ENCODE assay signal across 33 cellular contexts in the genomic region with DNA sequence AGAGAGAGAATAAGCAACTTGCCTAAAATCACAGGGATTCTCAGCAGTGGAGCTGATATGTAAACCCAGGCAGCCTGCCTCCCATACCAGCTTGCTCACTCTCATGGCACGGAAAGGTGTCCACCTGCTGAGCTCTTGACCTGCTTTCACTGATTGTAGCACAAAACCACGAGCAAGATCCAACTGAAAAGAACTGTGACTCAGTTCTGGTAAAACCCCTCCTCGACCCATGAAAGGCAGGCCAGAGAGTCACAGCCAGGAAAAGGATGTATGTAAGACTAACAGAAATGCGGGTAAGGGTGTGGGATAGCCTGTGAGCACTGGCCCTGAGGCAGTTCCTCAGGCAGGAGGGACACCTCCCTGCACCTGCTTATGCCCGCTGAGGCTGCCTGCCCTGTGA.
"Had no signal": no experiment of that assay in that cellular context is flagged by ENCODE, and none has a peak within 500 bp of the region (broad histone marks: within the 10 kb centered on the region; RNA-seq: fewer than 3 reads in every experiment).

No MANE protein-coding gene starts in this region.

- H3K36me3 Mint-ChIP-seq: activated naive CD8-positive, alpha-beta T cell had no signal

- H3K4me1 ChIP-seq: esophagus squamous epithelium had no signal

- H3K36me3 ChIP-seq: brain microvascular endothelial cell, esophagus squamous epithelium had no signal

- H3K27ac Mint-ChIP-seq: activated CD4-positive, alpha-beta memory T cell treated with anti-CD3 and anti-CD28 coated beads, Interleukin-2, amount 10 ng/mL, durations not matched to agents 7 days and 5 days; activated CD4-positive, alpha-beta T cell treated with anti-CD3 and anti-CD28 coated beads for 36 hours; activated CD4-positive, alpha-beta T cell treated with anti-CD3 and anti-CD28 coated beads, Interleukin-2, amount 10 ng/mL, durations not matched to agents 7 days and 5 days; activated naive CD4-positive, alpha-beta T cell treated with anti-CD3 and anti-CD28 coated beads for 36 hours; activated naive CD8-positive, alpha-beta T cell; activated T-cell treated with anti-CD3 and anti-CD28 coated beads, Interleukin-2, amount 50 U/mL, for 24 hours; activated T-cell treated with anti-CD3 and anti-CD28 coated beads, Interleukin-2, amount 50 U/mL, for 72 hours; activated T-helper 2 cell treated with anti-CD3 and anti-CD28 coated beads, Interferon-gamma antibody, Interleukin-2, Interleukin-4, amounts not matched to agents 10 μg/mL and 5 μg/mL and 100 μg/mL, durations not matched to agents 14 hours and 24 hours and 36 hours; T-helper 17 cell; T-helper 2 cell treated with Interferon-gamma antibody and Interleukin-4, amounts not matched to agents 5 μg/mL and 100 μg/mL, for 36 hours had no signal

- H3K9me3 Mint-ChIP-seq: activated CD4-positive, alpha-beta memory T cell treated with anti-CD3 and anti-CD28 coated beads, Interleukin-2, amount 10 ng/mL, durations not matched to agents 7 days and 5 days; activated naive CD4-positive, alpha-beta T cell treated with anti-CD3 and anti-CD28 coated beads for 36 hours; activated T-cell treated with anti-CD3 and anti-CD28 coated beads, Interleukin-2, amount 50 U/mL, for 24 hours; activated T-cell treated with anti-CD3 and anti-CD28 coated beads, Interleukin-2, amount 50 U/mL, for 72 hours; activated T-helper 2 cell treated with anti-CD3 and anti-CD28 coated beads, Interferon-gamma antibody, Interleukin-2, Interleukin-4, amounts not matched to agents 10 μg/mL and 5 μg/mL and 100 μg/mL, durations not matched to agents 14 hours and 24 hours and 36 hours; T-helper 2 cell treated with Interferon-gamma antibody and Interleukin-4, amounts not matched to agents 5 μg/mL and 100 μg/mL, for 36 hours had no signal

- H3K27ac ChIP-seq: brain microvascular endothelial cell, epithelial cell of prostate, esophagus squamous epithelium had no signal

- DNase-seq: activated CD4-positive, alpha-beta memory T cell treated with anti-CD3 and anti-CD28 coated beads, Interleukin-2, amount 10 ng/mL, durations not matched to agents 7 days and 5 days; activated CD4-positive, alpha-beta T cell treated with anti-CD3 and anti-CD28 coated beads for 36 hours; activated CD4-positive, alpha-beta T cell treated with anti-CD3 and anti-CD28 coated beads, Interleukin-2, amount 10 ng/mL, durations not matched to agents 7 days and 5 days; activated CD4-positive, alpha-beta T cell treated with anti-CD3 and anti-CD28 coated beads, Interleukin-2, amount 50 U/mL, for 4 hours; activated CD4-positive, CD25-positive, alpha-beta regulatory T cell; activated CD4-positive, CD25-positive, alpha-beta regulatory T cell treated with anti-CD3 and anti-CD28 coated beads, Interleukin-2, amount 50 U/mL, for 72 hours; activated CD8-positive, alpha-beta memory T cell treated with anti-CD3 and anti-CD28 coated beads, Interleukin-2, amount 50 U/mL, for 48 hours; activated effector memory CD4-positive, alpha-beta T cell treated with anti-CD3 and anti-CD28 coated beads, Interleukin-2, amount 50 U/mL, for 16 hours; activated naive CD4-positive, alpha-beta T cell treated with anti-CD3 and anti-CD28 coated beads for 36 hours; activated T-cell treated with anti-CD3 and anti-CD28 coated beads for 4 hours; activated T-cell treated with anti-CD3 and anti-CD28 coated beads, Interleukin-2, amount 50 U/mL, for 24 hours; activated T-cell treated with anti-CD3 and anti-CD28 coated beads, Interleukin-2, amount 50 U/mL, for 72 hours; amniotic stem cell; anterior cingulate cortex; brain microvascular endothelial cell; caudate nucleus; cortex of kidney; dermis blood vessel endothelial cell; effector CD8-positive, alpha-beta T cell; esophagus squamous epithelium; head of caudate nucleus; T-helper 1 cell; T-helper 17 cell; T1000 had no signal

- FAIRE-seq: astrocyte, colon, endometrium, endothelial cell of umbilical vein, frontal cortex had no signal

- H3K27me3 ChIP-seq: brain microvascular endothelial cell had no signal

- H3K4me3 Mint-ChIP-seq: activated CD4-positive, alpha-beta memory T cell treated with anti-CD3 and anti-CD28 coated beads, Interleukin-2, amount 10 ng/mL, durations not matched to agents 7 days and 5 days; activated CD4-positive, alpha-beta T cell treated with anti-CD3 and anti-CD28 coated beads for 36 hours; activated CD4-positive, alpha-beta T cell treated with anti-CD3 and anti-CD28 coated beads, Interleukin-2, amount 10 ng/mL, durations not matched to agents 7 days and 5 days; activated naive CD4-positive, alpha-beta T cell treated with anti-CD3 and anti-CD28 coated beads for 36 hours; activated naive CD8-positive, alpha-beta T cell; activated T-cell treated with anti-CD3 and anti-CD28 coated beads, Interleukin-2, amount 50 U/mL, for 24 hours; activated T-cell treated with anti-CD3 and anti-CD28 coated beads, Interleukin-2, amount 50 U/mL, for 72 hours; T-helper 17 cell; T-helper 2 cell treated with Interferon-gamma antibody and Interleukin-4, amounts not matched to agents 5 μg/mL and 100 μg/mL, for 36 hours had no signal

- H3K27me3 Mint-ChIP-seq: activated CD4-positive, alpha-beta T cell treated with anti-CD3 and anti-CD28 coated beads, Interleukin-2, amount 10 ng/mL, durations not matched to agents 7 days and 5 days had no signal

- ATAC-seq: activated CD4-positive, alpha-beta T cell treated with anti-CD3 and anti-CD28 coated beads for 36 hours; T-helper 17 cell had no signal

- H3K4me3 ChIP-seq: esophagus squamous epithelium had no signal

- H3K4me1 Mint-ChIP-seq: activated CD4-positive, alpha-beta memory T cell treated with anti-CD3 and anti-CD28 coated beads, Interleukin-2, amount 10 ng/mL, durations not matched to agents 7 days and 5 days; activated CD4-positive, alpha-beta T cell treated with anti-CD3 and anti-CD28 coated beads for 36 hours; activated CD4-positive, alpha-beta T cell treated with anti-CD3 and anti-CD28 coated beads, Interleukin-2, amount 10 ng/mL, durations not matched to agents 7 days and 5 days; T-helper 17 cell had no signal
